Comparison of ENCODE assay signal across 1 cellular context in genomic region chr3:190701096-190701532, GRCh38.
A peak's percentile ranks its signal among the peaks of the same experiment; 100 is the strongest.
TF ChIP-seq lines count a peak whose summit lies in the region.

No MANE protein-coding gene starts in this region.

TF ChIP-seq in HepG2, 621 proteins besides CTCF, POLR2A, EP300 and RAD21 (continued from another document and continues in another):
- TF ChIP-seq NFKBIZ (CRISPR knock-in tag; IDR thresholded peaks at IDR 0.05) (no peak), MXD4 (CRISPR knock-in tag; IDR thresholded peaks at IDR 0.05) (no peak), RBFOX2 (IDR thresholded peaks at IDR 0.05; ENCODE audit: low read depth, low read length) (no peak), JARID2 (CRISPR knock-in tag; IDR thresholded peaks at IDR 0.05; ENCODE audit: insufficient replicate concordance) (no peak), FOXM1 (CRISPR knock-in tag; IDR thresholded peaks at IDR 0.05) (no peak), POGZ (CRISPR knock-in tag; IDR thresholded peaks at IDR 0.05) (peak; percentile 86), TAF1 (CRISPR knock-in tag; IDR thresholded peaks at IDR 0.05) (no peak), NFIC (IDR thresholded peaks at IDR 0.05; ENCODE audit: low read length) (no peak), ZFP41 (CRISPR knock-in tag; IDR thresholded peaks at IDR 0.05; ENCODE audit: borderline replicate concordance) (no peak), RFX5 (IDR thresholded peaks at IDR 0.05; ENCODE audit: low read depth, low read length) (no peak), NFE2L1 (CRISPR knock-in tag; IDR thresholded peaks at IDR 0.05; ENCODE audit: borderline replicate concordance) (no peak), DZIP1 (CRISPR knock-in tag; IDR thresholded peaks at IDR 0.05) (no peak), ZFY (CRISPR knock-in tag; IDR thresholded peaks at IDR 0.05) (no peak), ARID2 (CRISPR knock-in tag; IDR thresholded peaks at IDR 0.05; ENCODE audit: borderline replicate concordance) (no peak), STAT5B (CRISPR knock-in tag; IDR thresholded peaks at IDR 0.05) (no peak), ZNF841 (CRISPR knock-in tag; IDR thresholded peaks at IDR 0.05; ENCODE audit: borderline replicate concordance) (no peak), FOXC1 (CRISPR knock-in tag; IDR thresholded peaks at IDR 0.05; ENCODE audit: borderline replicate concordance) (no peak), ZNF563 (CRISPR knock-in tag; IDR thresholded peaks at IDR 0.05) (no peak), RBM39 (IDR thresholded peaks at IDR 0.05; ENCODE audit: low read depth, low read length, poor library complexity, severe bottlenecking) (no peak), ZEB1 (IDR thresholded peaks at IDR 0.05; ENCODE audit: insufficient replicate concordance, low read depth) (no peak), ZNF740 (CRISPR knock-in tag; IDR thresholded peaks at IDR 0.05) (no peak), SNAI1 (CRISPR knock-in tag; IDR thresholded peaks at IDR 0.05; ENCODE audit: borderline replicate concordance) (no peak), ZNF556 (CRISPR knock-in tag; IDR thresholded peaks at IDR 0.05; ENCODE audit: borderline replicate concordance) (no peak; the same call in 1 of the 2 replicates), MAZ (IDR thresholded peaks at IDR 0.05; ENCODE audit: borderline replicate concordance, low read depth, low read length) (no peak), MAZ (CRISPR knock-in tag; IDR thresholded peaks at IDR 0.05; ENCODE audit: low read depth) (no peak), GZF1 (CRISPR knock-in tag; IDR thresholded peaks at IDR 0.05) (no peak), ATF7-NPFF (CRISPR knock-in tag; IDR thresholded peaks at IDR 0.05; ENCODE audit: low read depth) (no peak), PCBP1 (IDR thresholded peaks at IDR 0.05; ENCODE audit: borderline replicate concordance, low read depth, low read length) (no peak), BHLHE40 (IDR thresholded peaks at IDR 0.05; ENCODE audit: low read length) (no peak), ZBTB26 (CRISPR knock-in tag; IDR thresholded peaks at IDR 0.05; ENCODE audit: borderline replicate concordance) (no peak), ARID4A (CRISPR knock-in tag; IDR thresholded peaks at IDR 0.05; ENCODE audit: borderline replicate concordance) (no peak), MAF1 (CRISPR knock-in tag; IDR thresholded peaks at IDR 0.05; ENCODE audit: borderline replicate concordance) (no peak), RXRB (CRISPR knock-in tag; IDR thresholded peaks at IDR 0.05; ENCODE audit: borderline replicate concordance) (peak; percentile 72; the same call in 1 of the 2 replicates), U2AF1 (optimal IDR thresholded peaks at IDR 0.05; ENCODE audit: low read depth, low read length) (no peak), TFE3 (CRISPR knock-in tag; IDR thresholded peaks at IDR 0.05) (no peak), IRF1 (CRISPR knock-in tag; IDR thresholded peaks at IDR 0.05; ENCODE audit: low read depth) (no peak), KLF16 (CRISPR knock-in tag; IDR thresholded peaks at IDR 0.05) (peak in 1 of 2 experiments; percentile 59; a peak in 1 of 4 replicates), FOXK1 (CRISPR knock-in tag; IDR thresholded peaks at IDR 0.05; ENCODE audit: borderline replicate concordance, low read depth) (peak; percentile 56; the same call in 1 of the 2 replicates), ZHX2 (IDR thresholded peaks at IDR 0.05; ENCODE audit: low read depth) (no peak; the same call in 1 of the 2 replicates), ZHX2 (CRISPR knock-in tag; IDR thresholded peaks at IDR 0.05; ENCODE audit: borderline replicate concordance) (no peak), BATF2 (CRISPR knock-in tag; IDR thresholded peaks at IDR 0.05) (no peak), NKX3-1 (CRISPR knock-in tag; IDR thresholded peaks at IDR 0.05) (no peak), TBX3 (IDR thresholded peaks at IDR 0.05; ENCODE audit: borderline replicate concordance) (no peak), NFIB (CRISPR knock-in tag; IDR thresholded peaks at IDR 0.05; ENCODE audit: borderline replicate concordance) (no peak), GPBP1L1 (CRISPR knock-in tag; IDR thresholded peaks at IDR 0.05) (no peak), ATF4 (CRISPR knock-in tag; IDR thresholded peaks at IDR 0.05) (no peak)
